ENCODE assay signal across 1 cellular context in genomic region chr4:73735231-73735630, GRCh38.
A peak's percentile ranks its signal among the peaks of the same experiment; 100 is the strongest.
TF ChIP-seq lines count a peak whose summit lies in the region.

No MANE protein-coding gene starts in this region.

TF ChIP-seq in K562, 482 proteins besides CTCF, POLR2A, EP300 and RAD21 (continued from another document and continues in another):
- peak; percentile 9; the same call in 1 of the 2 replicates for TF ChIP-seq ARID3A (IDR thresholded peaks at IDR 0.05; ENCODE audit: borderline replicate concordance, low read depth, low read length)
- TF ChIP-seq ZNF175 (CRISPR knock-in tag; IDR thresholded peaks at IDR 0.05; ENCODE audit: low read depth) = no peak
- peak; percentile 83 for TF ChIP-seq ATF7 (IDR thresholded peaks at IDR 0.05)
- TF ChIP-seq SMARCC2 (IDR thresholded peaks at IDR 0.05; ENCODE audit: low read depth) = peak; percentile 44; the same call in 1 of the 2 replicates
- peak; percentile 81 for TF ChIP-seq HMBOX1 (IDR thresholded peaks at IDR 0.05)
- TF ChIP-seq ASH1L (IDR thresholded peaks at IDR 0.05; ENCODE audit: borderline replicate concordance, low read depth, partially characterized antibody) = no peak
- peak; percentile 77 for TF ChIP-seq MEIS2 (IDR thresholded peaks at IDR 0.05; ENCODE audit: partially characterized antibody)
- TF ChIP-seq TEAD4 (IDR thresholded peaks at IDR 0.05; ENCODE audit: low read length) = peak; percentile 57; the same call in 1 of the 2 replicates
- TF ChIP-seq TEAD4 (CRISPR knock-in tag; IDR thresholded peaks at IDR 0.05; ENCODE audit: borderline replicate concordance) = no peak
- no peak for TF ChIP-seq ZNF23 (CRISPR knock-in tag; IDR thresholded peaks at IDR 0.05)
- TF ChIP-seq ZNF584 (CRISPR knock-in tag; IDR thresholded peaks at IDR 0.05; ENCODE audit: low read depth) = peak; percentile 40; the same call in 1 of the 2 replicates
- TF ChIP-seq HINFP (tag; conservative IDR thresholded peaks at IDR 0.05; ENCODE audit: low read depth) = no peak
- TF ChIP-seq CREM (IDR thresholded peaks at IDR 0.05; ENCODE audit: low read depth) = peak; percentile 35; the same call in 1 of the 2 replicates
- TF ChIP-seq MNT (conservative IDR thresholded peaks at IDR 0.05) = 0 out of 4 replicates have a peak, but pooled peaks have one; percentile 16 to 22
- peak; percentile 79 for TF ChIP-seq GABPA (tag; conservative IDR thresholded peaks at IDR 0.05; ENCODE audit: low read depth)
- peak in 1 of 2 experiments; percentile 33; a peak in 1 of 3 replicates for TF ChIP-seq CBX3 (IDR thresholded peaks at IDR 0.05; ENCODE audit: borderline replicate concordance in 1 of 2, low read length in 2 of 2)
- TF ChIP-seq FOXA3 (CRISPR knock-in tag; conservative IDR thresholded peaks at IDR 0.05 in 1 of 2, IDR thresholded peaks at IDR 0.05 in 1 of 2) = 0 out of 4 replicates have a peak, but pooled peaks of 1 of the 2 experiments have one; percentile 18
- peak; percentile 82 for TF ChIP-seq SMARCE1 (IDR thresholded peaks at IDR 0.05)
- peak; percentile 45 for TF ChIP-seq BHLHE40 (IDR thresholded peaks at IDR 0.05; ENCODE audit: low read length)
- peak in 1 of 2 experiments; percentile 38; a peak in 1 of 4 replicates for TF ChIP-seq TRIM24 (IDR thresholded peaks at IDR 0.05)
- 0 out of 2 replicates have a peak, but pooled peaks have one; percentile 11 for TF ChIP-seq ZNF644 (tag; IDR thresholded peaks at IDR 0.05; ENCODE audit: low read depth)
- TF ChIP-seq MYC (IDR thresholded peaks at IDR 0.05; ENCODE audit: low read depth, low read length) = no peak
- TF ChIP-seq MYC (CRISPR knock-in tag; IDR thresholded peaks at IDR 0.05; ENCODE audit: borderline replicate concordance, low read depth) = no peak
- TF ChIP-seq CHAMP1 (IDR thresholded peaks at IDR 0.05) = 0 out of 2 replicates have a peak, but pooled peaks have one; percentile 14
- TF ChIP-seq C11orf30 (IDR thresholded peaks at IDR 0.05; ENCODE audit: low read depth) = peak; percentile 81; the same call in 1 of the 2 replicates
- peak; percentile 65 for TF ChIP-seq FOSL1 (tag; conservative IDR thresholded peaks at IDR 0.05)
- TF ChIP-seq ZNF384 (IDR thresholded peaks at IDR 0.05; ENCODE audit: low read depth, low read length) = peak; percentile 74
- no peak for TF ChIP-seq RFX7 (CRISPR knock-in tag; IDR thresholded peaks at IDR 0.05)
- no peak for TF ChIP-seq ZNF77 (CRISPR knock-in tag; IDR thresholded peaks at IDR 0.05)
- TF ChIP-seq ZNF398 (CRISPR knock-in tag; IDR thresholded peaks at IDR 0.05) = no peak
- TF ChIP-seq ZNF740 (CRISPR knock-in tag; IDR thresholded peaks at IDR 0.05) = no peak
- no peak for TF ChIP-seq ZNF740 (tag; IDR thresholded peaks at IDR 0.05)
- peak; percentile 77 for TF ChIP-seq ATF3 (IDR thresholded peaks at IDR 0.05)
- TF ChIP-seq ATF3 (CRISPR knock-in tag; conservative IDR thresholded peaks at IDR 0.05) = no peak
- TF ChIP-seq ZNF395 (CRISPR knock-in tag; IDR thresholded peaks at IDR 0.05) = peak; percentile 62; the same call in 1 of the 2 replicates
- TF ChIP-seq MEF2A (IDR thresholded peaks at IDR 0.05; ENCODE audit: control insufficient read depth, low read depth, low read length) = peak; percentile 79
- TF ChIP-seq ARID1B (IDR thresholded peaks at IDR 0.05) = peak; percentile 61
- TF ChIP-seq ELF2 (CRISPR knock-in tag; IDR thresholded peaks at IDR 0.05) = no peak
- TF ChIP-seq NFE2 (IDR thresholded peaks at IDR 0.05; ENCODE audit: low read depth) = peak; percentile 94
- TF ChIP-seq NFIX (CRISPR knock-in tag; IDR thresholded peaks at IDR 0.05; ENCODE audit: low read depth) = no peak
- TF ChIP-seq MAFK (IDR thresholded peaks at IDR 0.05; ENCODE audit: low read length) = peak; percentile 72
- peak; percentile 30; the same call in 1 of the 2 replicates for TF ChIP-seq PKNOX1 (IDR thresholded peaks at IDR 0.05)
- no peak for TF ChIP-seq ZBTB12 (CRISPR knock-in tag; IDR thresholded peaks at IDR 0.05)
